ENCODE assay signal across 8 cellular contexts in the genomic region with DNA sequence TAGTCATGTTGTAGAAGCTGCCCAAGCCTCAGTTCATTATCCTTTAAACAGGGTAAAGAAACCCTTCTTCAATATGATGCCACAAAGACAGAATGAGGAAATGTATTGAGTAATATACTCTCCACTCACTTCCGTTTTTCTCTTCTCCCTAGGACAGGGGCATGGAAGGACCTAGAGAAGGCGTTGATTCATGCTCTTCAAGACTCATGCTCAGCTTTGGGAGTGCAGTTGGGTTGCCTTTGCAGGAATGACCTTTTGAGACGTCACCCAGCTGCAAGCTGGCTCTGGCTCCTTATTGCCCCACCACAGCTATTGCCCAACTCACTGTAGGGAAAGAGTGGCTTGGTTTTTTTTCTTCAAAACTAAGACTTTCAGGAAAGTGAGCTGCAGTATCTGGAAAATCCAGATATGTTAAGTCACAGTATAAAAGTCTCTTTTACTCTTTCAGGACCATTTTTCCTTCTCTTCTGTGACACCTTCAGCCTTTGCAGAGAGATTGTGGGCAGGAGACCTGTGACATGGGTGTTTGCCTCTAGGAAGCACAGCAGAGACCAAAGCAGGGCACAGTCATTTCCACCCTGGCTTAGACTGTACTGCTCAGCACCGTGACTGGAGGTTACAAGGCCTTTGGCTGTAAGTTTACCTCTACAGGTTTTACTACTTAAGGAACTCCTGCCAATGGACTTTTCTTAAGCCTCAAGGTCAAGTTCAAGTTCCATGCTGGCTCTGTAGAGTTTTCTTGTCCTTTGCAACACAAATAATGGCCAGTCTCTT. TPM values are rescaled to one million over a fixed set of nuclear protein-coding genes. Genes with fewer than 3 reads are reported as not detected.
DNase-seq lines count a peak whose midpoint lies in the region; ATAC-seq, FAIRE-seq and TF ChIP-seq lines count a peak whose summit lies in the region.

No MANE protein-coding gene starts in this region.

- no peaks in the 10 kb centered on the region for H3K9me3 Mint-ChIP-seq in astrocyte (ENCODE audit: unreplicated experiment)

- peak; percentile 48 for FAIRE-seq in GM19239 (lab: Jason Lieb, UNC)
- no peak for FAIRE-seq in astrocyte (lab: Jason Lieb, UNC)

- peaks cover 6% of the 10 kb centered on the region for H3K27me3 Mint-ChIP-seq in astrocyte (ENCODE audit: low read depth, unreplicated experiment)

- H3K4me3 ChIP-seq in astrocyte (ENCODE audit: insufficient read depth, low read depth, low read length): no peak overlapping the region

- H3K4me1 Mint-ChIP-seq in astrocyte (ENCODE audit: low read depth, unreplicated experiment): peaks cover 8% of the 10 kb centered on the region

- no peaks in the 10 kb centered on the region for H3K36me3 ChIP-seq in astrocyte (ENCODE audit: insufficient read depth, low read length)

- peaks cover 6% of the 10 kb centered on the region for H3K4me1 ChIP-seq in astrocyte (ENCODE audit: insufficient read depth, low read length)

- no peak overlapping the region for H3K4me2 ChIP-seq in astrocyte (ENCODE audit: low read length)

- no peak overlapping the region for H3K9ac ChIP-seq in astrocyte (ENCODE audit: low read length)

- DNase-seq in AG09319 (ENCODE audit: extremely low read depth, low read depth): peak; percentile 73
- DNase-seq in GM19239 (ENCODE audit: insufficient read length, low spot score): no peak
- DNase-seq in astrocyte (ENCODE audit: low read depth): peak; percentile 12
- DNase-seq in renal cortical epithelial cell (ENCODE audit: low read depth): peak; percentile 79
- no peak for DNase-seq in NCI-H146 (lab: John Stamatoyannopoulos, UW)
- no peak for DNase-seq in NCI-H1436 treated with DMSO at 0.1 percent for 48 hours (lab: John Stamatoyannopoulos, UW)
- DNase-seq in SHP77 treated with DMSO at 0.1 percent for 48 hours (lab: John Stamatoyannopoulos, UW): no peak

- H3K9me3 ChIP-seq in astrocyte (ENCODE audit: insufficient read depth, low read depth, low read length): no peaks in the 10 kb centered on the region

- no peaks in the 10 kb centered on the region for H3K27me3 ChIP-seq in astrocyte (ENCODE audit: insufficient read depth, low read length)

- ATAC-seq in HG03378 (IDR thresholded peaks at IDR 0.05; ENCODE audit: unreplicated experiment): peak; percentile 70

- H3K27ac ChIP-seq in astrocyte (ENCODE audit: low read depth, low read length): no peak overlapping the region

- TF ChIP-seq CTCF in AG09319 (IDR thresholded peaks at IDR 0.05; ENCODE audit: low read depth, low read length): no peak
- TF ChIP-seq CTCF in astrocyte (IDR thresholded peaks at IDR 0.05; ENCODE audit: insufficient read depth, low read depth, low read length): no peak

- no peaks in the 10 kb centered on the region for H4K20me1 ChIP-seq in astrocyte (ENCODE audit: insufficient read depth, low read length)

- peaks cover 3% of the 10 kb centered on the region for H3K36me3 Mint-ChIP-seq in astrocyte (ENCODE audit: low read depth, unreplicated experiment)

- H3K79me2 ChIP-seq in astrocyte (ENCODE audit: insufficient read depth, low read length): no peaks in the 10 kb centered on the region

- no peak overlapping the region for H3K4me3 Mint-ChIP-seq in astrocyte (ENCODE audit: unreplicated experiment)

- no peak overlapping the region for H3K27ac Mint-ChIP-seq in astrocyte (ENCODE audit: unreplicated experiment)

- H2AFZ ChIP-seq in astrocyte (ENCODE audit: low read depth, low read length): no peak overlapping the region

RNA-seq across cellular contexts. Expression of gene XCL2, which starts 39.5 kb away (rescaled TPM):
- total RNA-seq in astrocyte (not detected in 2 replicates), renal cortical epithelial cell (not detected in 2 replicates)

Comparison
In these comparisons a context has a peak if more than half of its experiments do, and no peak if none do; other contexts are left out.
1. DNase-seq: peak in AG09319 (single experiment), astrocyte (single experiment) and renal cortical epithelial cell (single experiment); none in GM19239 (single experiment), NCI-H146 (single experiment), NCI-H1436 treated with DMSO at 0.1 percent for 48 hours (single experiment) and SHP77 treated with DMSO at 0.1 percent for 48 hours (single experiment).